In the genomic region with DNA sequence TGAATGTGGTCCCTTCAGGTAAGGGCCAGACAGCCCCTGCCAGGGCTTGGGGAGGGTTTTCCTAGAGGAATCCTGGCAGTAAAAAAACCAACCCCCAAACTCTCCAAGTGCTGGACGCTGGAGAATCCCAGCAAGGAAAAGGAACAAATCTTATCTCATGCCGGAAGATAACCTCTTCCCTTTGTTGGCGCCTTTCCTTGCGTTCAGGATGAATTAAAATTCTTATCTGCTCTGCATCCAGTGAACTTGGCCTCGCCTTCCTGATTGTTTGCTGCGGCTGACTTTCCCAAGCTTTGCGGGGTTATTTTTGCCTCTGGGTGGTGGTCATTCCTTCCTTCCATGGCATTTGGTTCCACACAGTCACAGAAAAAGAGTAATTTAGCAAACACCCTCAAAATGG, we compare ENCODE assay signal across 10 cellular contexts.
DNase-seq lines count a peak whose midpoint lies in the region; ATAC-seq and TF ChIP-seq lines count a peak whose summit lies in the region.
"Had no signal": no experiment of that assay in that cellular context is flagged by ENCODE, and none has a peak within 500 bp of the region (broad histone marks: within the 10 kb centered on the region; RNA-seq: fewer than 3 reads in every experiment).

No MANE protein-coding gene starts in this region.

- H3K4me2 ChIP-seq in mammary epithelial cell (ENCODE audit: insufficient read depth, low read depth, low read length), result peak overlapping the region; percentile 70

- peaks cover 21% of the 10 kb centered on the region for H3K4me1 ChIP-seq in mammary epithelial cell (ENCODE audit: insufficient read depth, low read length)
- no peaks in the 10 kb centered on the region for H3K4me1 ChIP-seq in mucosa of descending colon (ENCODE audit: low read depth)

- CTCF ChIA-PET in mammary epithelial cell (lab: Charles Lee; ENCODE audit: low non-redundant PET), result interaction anchor here (0.7 to 0.8 kb wide), 2 partner anchors 19 to 264 kb away, joined by 3 to 4 read pairs; no protein-coding TSS in a partner anchor

- no peaks in the 10 kb centered on the region for H4K20me1 ChIP-seq in mammary epithelial cell (ENCODE audit: insufficient read depth, low read length)

- no peak for ATAC-seq in stimulated activated memory B cell treated with anti-CD40 and anti-IgM and Interleukin-4, amounts not matched to agents 10 μg/mL and 1 μg/mL and 100 μg/mL, for 72 hours
- ATAC-seq in mucosa of descending colon, result no peak
- ATAC-seq in HG02970 (IDR thresholded peaks at IDR 0.05; ENCODE audit: low FRiP score, unreplicated experiment), result no peak

- peaks cover 40% of the 10 kb centered on the region for H3K27me3 Mint-ChIP-seq in T-helper 1 cell treated with Interleukin-12 subunit alpha and Interleukin-12 subunit beta and Interleukin-4 antibody, amounts not matched to agents 30 μg/mL and 1 μg/mL, for 36 hours (ENCODE audit: low read depth)
- peaks cover 34% of the 10 kb centered on the region for H3K27me3 Mint-ChIP-seq in stimulated activated memory B cell treated with anti-CD40 and anti-IgM and Interleukin-4, amounts not matched to agents 10 μg/mL and 1 μg/mL and 100 μg/mL, for 72 hours

- H3K27ac ChIP-seq in mammary epithelial cell (ENCODE audit: insufficient read depth, low read depth, low read length) (peak overlapping the region; percentile 91), layer of hippocampus (ENCODE audit: low read depth, low read length) (peak overlapping the region; percentile 83)

- intact Hi-C loops in mammary epithelial cell (cut with micrococcal nuclease) (loop anchor here (1.0 to 10.0 kb wide), 4 partner anchors 57 to 490 kb away; no protein-coding TSS in a partner anchor), mucosa of descending colon (cut with DNase I, micrococcal nuclease) (loop anchor here in 1 of 2 donors (5.0 kb wide), 1 partner anchor 702 kb away; no protein-coding TSS in a partner anchor)

- in situ Hi-C loops in mammary epithelial cell (cut with MboI; ENCODE audit: low sequenced_read_pairs in 2 of 2), result loop anchor here in 1 of 2 donors (5.0 kb wide), 1 partner anchor 262 kb away; the partner anchor contains the start of gene TANC2

- WGBS in mammary epithelial cell (ENCODE audit: low coverage, missing lambda C conversion rate), result 7% methylated on average over 7 of the region's 7 CpGs

- peaks cover 31% of the 10 kb centered on the region for H3K79me2 ChIP-seq in mammary epithelial cell (ENCODE audit: insufficient read depth, low read length)

- no peak overlapping the region for H3K27ac Mint-ChIP-seq in T-helper 1 cell treated with Interleukin-12 subunit alpha and Interleukin-12 subunit beta and Interleukin-4 antibody, amounts not matched to agents 30 μg/mL and 1 μg/mL, for 36 hours
- H3K27ac Mint-ChIP-seq in stimulated activated memory B cell treated with anti-CD40 and anti-IgM and Interleukin-4, amounts not matched to agents 10 μg/mL and 1 μg/mL and 100 μg/mL, for 72 hours, result no peak overlapping the region

- H2AFZ ChIP-seq in mammary epithelial cell (ENCODE audit: low read depth, low read length), result peak overlapping the region; percentile 57

- H3K4me3 Mint-ChIP-seq in T-helper 1 cell treated with Interleukin-12 subunit alpha and Interleukin-12 subunit beta and Interleukin-4 antibody, amounts not matched to agents 30 μg/mL and 1 μg/mL, for 36 hours, result peak overlapping the region; percentile 48
- H3K4me3 Mint-ChIP-seq in stimulated activated memory B cell treated with anti-CD40 and anti-IgM and Interleukin-4, amounts not matched to agents 10 μg/mL and 1 μg/mL and 100 μg/mL, for 72 hours, result peak overlapping the region; percentile 75

- no peaks in the 10 kb centered on the region for H3K27me3 ChIP-seq in mammary epithelial cell (ENCODE audit: insufficient read depth, low read length)
- no peaks in the 10 kb centered on the region for H3K27me3 ChIP-seq in layer of hippocampus (ENCODE audit: control insufficient read depth, insufficient read depth, low read length)

- no peaks in the 10 kb centered on the region for H3K36me3 ChIP-seq in mammary epithelial cell (ENCODE audit: insufficient read depth, low read length)
- no peaks in the 10 kb centered on the region for H3K36me3 ChIP-seq in mucosa of descending colon (ENCODE audit: low read depth)

- H3K9ac ChIP-seq in mammary epithelial cell (ENCODE audit: insufficient read depth, low read length), result peak overlapping the region; percentile 96

- no peaks in the 10 kb centered on the region for H3K36me3 Mint-ChIP-seq in T-helper 1 cell treated with Interleukin-12 subunit alpha and Interleukin-12 subunit beta and Interleukin-4 antibody, amounts not matched to agents 30 μg/mL and 1 μg/mL, for 36 hours (ENCODE audit: low read depth)
- no peaks in the 10 kb centered on the region for H3K36me3 Mint-ChIP-seq in stimulated activated memory B cell treated with anti-CD40 and anti-IgM and Interleukin-4, amounts not matched to agents 10 μg/mL and 1 μg/mL and 100 μg/mL, for 72 hours

- TF ChIP-seq CTCF in mammary epithelial cell (conservative IDR thresholded peaks at IDR 0.05 in 1 of 2, IDR thresholded peaks at IDR 0.05 in 1 of 2; ENCODE audit: extremely low read depth in 1 of 2, insufficient read depth in 1 of 2, low read depth in 1 of 2, low read length in 2 of 2) (no peak), mucosa of descending colon (IDR thresholded peaks at IDR 0.05) (no peak)

- dilution Hi-C loops in mammary epithelial cell (cut with HindIII; ENCODE audit: low sequenced_read_pairs), result no loop called here

- peak overlapping the region; percentile 58 to 79 (median 68) for H3K4me3 ChIP-seq in mammary epithelial cell (replicated peaks in 1 of 3; ENCODE audit: insufficient read depth in 1 of 3, low read depth in 2 of 3, low read length in 3 of 3)
- no peak overlapping the region for H3K4me3 ChIP-seq in mucosa of descending colon

- no peaks in the 10 kb centered on the region for H3K4me1 Mint-ChIP-seq in T-helper 1 cell treated with Interleukin-12 subunit alpha and Interleukin-12 subunit beta and Interleukin-4 antibody, amounts not matched to agents 30 μg/mL and 1 μg/mL, for 36 hours (ENCODE audit: low read depth)
- peaks cover 9% of the 10 kb centered on the region for H3K4me1 Mint-ChIP-seq in stimulated activated memory B cell treated with anti-CD40 and anti-IgM and Interleukin-4, amounts not matched to agents 10 μg/mL and 1 μg/mL and 100 μg/mL, for 72 hours

- peaks cover 5% of the 10 kb centered on the region for H3K9me3 ChIP-seq in mammary epithelial cell (replicated peaks; ENCODE audit: insufficient read depth, low read length)
- H3K9me3 ChIP-seq in mucosa of descending colon, result peaks cover 5% of the 10 kb centered on the region

- no peaks in the 10 kb centered on the region for H3K9me3 Mint-ChIP-seq in T-helper 1 cell treated with Interleukin-12 subunit alpha and Interleukin-12 subunit beta and Interleukin-4 antibody, amounts not matched to agents 30 μg/mL and 1 μg/mL, for 36 hours
- no peaks in the 10 kb centered on the region for H3K9me3 Mint-ChIP-seq in stimulated activated memory B cell treated with anti-CD40 and anti-IgM and Interleukin-4, amounts not matched to agents 10 μg/mL and 1 μg/mL and 100 μg/mL, for 72 hours

- DNase-seq in T-helper 1 cell, result no peak
- DNase-seq in mammary epithelial cell, result no peak
- DNase-seq in mucosa of descending colon, result no peak
- DNase-seq in activated effector memory CD4-positive, alpha-beta T cell treated with Interleukin-2 at 50 U/mL for 16 hours, result no peak
- DNase-seq: NK-92 treated with Interleukin-12 subunit alpha and Interleukin-12 subunit beta, amount 100 ng/mL, for 24 hours; stimulated activated CD4-positive, alpha-beta T cell treated with anti-CD3 and anti-CD28 coated beads, Interleukin-4, amount 100 ng/mL, for 4 hours had no signal

- BruUV-seq in mammary epithelial cell (replicated peaks; lab: Mats Ljungman, UMichigan), result no TSS peak
